In the genomic region with DNA sequence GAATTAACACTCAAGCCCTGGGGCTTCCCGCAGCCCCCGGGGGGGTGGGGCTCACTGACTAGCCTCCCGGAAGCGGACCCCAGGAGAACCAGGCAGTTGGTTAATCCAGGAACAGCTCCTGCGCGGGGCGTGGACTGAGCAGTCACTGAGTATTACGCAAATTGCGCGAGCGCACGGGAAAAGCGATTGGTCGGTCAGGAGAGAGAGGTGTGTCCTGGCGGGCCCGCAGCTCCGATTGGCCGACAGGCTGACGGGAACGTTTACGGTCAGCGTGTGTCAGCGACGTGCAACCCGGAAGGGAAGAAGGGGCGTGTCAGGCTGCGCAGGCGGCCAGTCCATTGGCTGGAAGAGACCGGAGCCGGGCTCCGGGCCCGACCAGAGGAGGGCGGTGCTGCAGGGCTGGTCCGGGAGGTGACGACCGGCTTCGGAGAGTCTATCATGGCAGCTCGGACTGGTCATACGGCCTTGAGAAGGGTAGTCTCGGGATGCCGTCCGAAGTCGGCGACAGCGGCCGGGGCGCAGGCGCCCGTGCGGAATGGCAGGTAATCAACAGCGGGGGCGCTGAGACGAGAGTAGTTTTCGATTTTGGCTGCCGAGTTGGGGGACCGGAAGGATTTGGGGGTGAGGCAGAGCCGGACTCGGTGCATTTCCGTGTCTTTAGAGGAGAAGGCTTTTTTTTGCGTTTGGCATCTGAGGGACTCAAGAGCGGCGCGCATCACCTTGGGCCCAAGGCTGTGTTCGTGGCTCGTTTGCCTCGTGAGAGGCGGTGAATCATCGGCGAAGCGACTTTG, we compare ENCODE assay signal across 1 cellular context.
TF ChIP-seq lines count a peak whose summit lies in the region.

A gene (plus strand): TSS at position 430 of the 791 bp plus-strand sequence. CDS start 9 bp downstream, at position 439.

TF ChIP-seq in GM12878, 131 proteins besides CTCF, POLR2A, EP300 and RAD21 (continued from another document):
- TF ChIP-seq, protein P1, sequence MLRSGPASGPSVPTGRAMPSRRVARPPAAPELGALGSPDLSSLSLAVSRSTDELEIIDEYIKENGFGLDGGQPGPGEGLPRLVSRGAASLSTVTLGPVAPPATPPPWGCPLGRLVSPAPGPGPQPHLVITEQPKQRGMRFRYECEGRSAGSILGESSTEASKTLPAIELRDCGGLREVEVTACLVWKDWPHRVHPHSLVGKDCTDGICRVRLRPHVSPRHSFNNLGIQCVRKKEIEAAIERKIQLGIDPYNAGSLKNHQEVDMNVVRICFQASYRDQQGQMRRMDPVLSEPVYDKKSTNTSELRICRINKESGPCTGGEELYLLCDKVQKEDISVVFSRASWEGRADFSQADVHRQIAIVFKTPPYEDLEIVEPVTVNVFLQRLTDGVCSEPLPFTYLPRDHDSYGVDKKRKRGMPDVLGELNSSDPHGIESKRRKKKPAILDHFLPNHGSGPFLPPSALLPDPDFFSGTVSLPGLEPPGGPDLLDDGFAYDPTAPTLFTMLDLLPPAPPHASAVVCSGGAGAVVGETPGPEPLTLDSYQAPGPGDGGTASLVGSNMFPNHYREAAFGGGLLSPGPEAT (IDR thresholded peaks at IDR 0.05; ENCODE audit: low read depth): peak; percentile 55
- peak; percentile 77; the same call in 1 of the 2 replicates for TF ChIP-seq POLR2AphosphoS2 (IDR thresholded peaks at IDR 0.05; ENCODE audit: low read depth, low read length)
- TF ChIP-seq, protein P2, sequence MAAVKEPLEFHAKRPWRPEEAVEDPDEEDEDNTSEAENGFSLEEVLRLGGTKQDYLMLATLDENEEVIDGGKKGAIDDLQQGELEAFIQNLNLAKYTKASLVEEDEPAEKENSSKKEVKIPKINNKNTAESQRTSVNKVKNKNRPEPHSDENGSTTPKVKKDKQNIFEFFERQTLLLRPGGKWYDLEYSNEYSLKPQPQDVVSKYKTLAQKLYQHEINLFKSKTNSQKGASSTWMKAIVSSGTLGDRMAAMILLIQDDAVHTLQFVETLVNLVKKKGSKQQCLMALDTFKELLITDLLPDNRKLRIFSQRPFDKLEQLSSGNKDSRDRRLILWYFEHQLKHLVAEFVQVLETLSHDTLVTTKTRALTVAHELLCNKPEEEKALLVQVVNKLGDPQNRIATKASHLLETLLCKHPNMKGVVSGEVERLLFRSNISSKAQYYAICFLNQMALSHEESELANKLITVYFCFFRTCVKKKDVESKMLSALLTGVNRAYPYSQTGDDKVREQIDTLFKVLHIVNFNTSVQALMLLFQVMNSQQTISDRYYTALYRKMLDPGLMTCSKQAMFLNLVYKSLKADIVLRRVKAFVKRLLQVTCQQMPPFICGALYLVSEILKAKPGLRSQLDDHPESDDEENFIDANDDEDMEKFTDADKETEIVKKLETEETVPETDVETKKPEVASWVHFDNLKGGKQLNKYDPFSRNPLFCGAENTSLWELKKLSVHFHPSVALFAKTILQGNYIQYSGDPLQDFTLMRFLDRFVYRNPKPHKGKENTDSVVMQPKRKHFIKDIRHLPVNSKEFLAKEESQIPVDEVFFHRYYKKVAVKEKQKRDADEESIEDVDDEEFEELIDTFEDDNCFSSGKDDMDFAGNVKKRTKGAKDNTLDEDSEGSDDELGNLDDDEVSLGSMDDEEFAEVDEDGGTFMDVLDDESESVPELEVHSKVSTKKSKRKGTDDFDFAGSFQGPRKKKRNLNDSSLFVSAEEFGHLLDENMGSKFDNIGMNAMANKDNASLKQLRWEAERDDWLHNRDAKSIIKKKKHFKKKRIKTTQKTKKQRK (IDR thresholded peaks at IDR 0.05; ENCODE audit: low read depth, low read length): no peak
- TF ChIP-seq IRF4 (IDR thresholded peaks at IDR 0.05; ENCODE audit: low read depth, low read length): no peak
- TF ChIP-seq RELA (IDR thresholded peaks at IDR 0.05; ENCODE audit: borderline replicate concordance, partially characterized antibody): peak; percentile 48
- TF ChIP-seq, protein P3, sequence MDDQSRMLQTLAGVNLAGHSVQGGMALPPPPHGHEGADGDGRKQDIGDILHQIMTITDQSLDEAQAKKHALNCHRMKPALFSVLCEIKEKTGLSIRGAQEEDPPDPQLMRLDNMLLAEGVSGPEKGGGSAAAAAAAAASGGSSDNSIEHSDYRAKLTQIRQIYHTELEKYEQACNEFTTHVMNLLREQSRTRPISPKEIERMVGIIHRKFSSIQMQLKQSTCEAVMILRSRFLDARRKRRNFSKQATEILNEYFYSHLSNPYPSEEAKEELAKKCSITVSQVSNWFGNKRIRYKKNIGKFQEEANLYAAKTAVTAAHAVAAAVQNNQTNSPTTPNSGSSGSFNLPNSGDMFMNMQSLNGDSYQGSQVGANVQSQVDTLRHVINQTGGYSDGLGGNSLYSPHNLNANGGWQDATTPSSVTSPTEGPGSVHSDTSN (IDR thresholded peaks at IDR 0.05; ENCODE audit: insufficient replicate concordance, low read depth, low read length): no peak
- TF ChIP-seq SPI1 (IDR thresholded peaks at IDR 0.05; ENCODE audit: borderline replicate concordance, insufficient read depth, low read depth, low read length): no peak
- no peak for TF ChIP-seq NR2F1 (conservative IDR thresholded peaks at IDR 0.05)
- peak; percentile 78 for TF ChIP-seq MXI1 (IDR thresholded peaks at IDR 0.05; ENCODE audit: low read depth, low read length)
- TF ChIP-seq MYB (IDR thresholded peaks at IDR 0.05; ENCODE audit: borderline replicate concordance, low read depth, low read length): no peak; the same call in 1 of the 2 replicates
- no peak for TF ChIP-seq ZSCAN29 (IDR thresholded peaks at IDR 0.05)
- no peak for TF ChIP-seq JUND (IDR thresholded peaks at IDR 0.05; ENCODE audit: low read depth, low read length)
- peak; percentile 58 for TF ChIP-seq KLF5 (IDR thresholded peaks at IDR 0.05; ENCODE audit: partially characterized antibody)
- TF ChIP-seq PML (IDR thresholded peaks at IDR 0.05; ENCODE audit: low read length): peak; percentile 95; the same call in 1 of the 2 replicates
- TF ChIP-seq ETV6 (conservative IDR thresholded peaks at IDR 0.05 in 1 of 2, IDR thresholded peaks at IDR 0.05 in 1 of 2; ENCODE audit: borderline replicate concordance in 1 of 2, low read depth in 1 of 2): no peak
- TF ChIP-seq ZZZ3 (IDR thresholded peaks at IDR 0.05; ENCODE audit: control insufficient read depth, insufficient read length, low read depth): no peak
- TF ChIP-seq SIN3A (IDR thresholded peaks at IDR 0.05; ENCODE audit: low read depth, low read length): peak; percentile 34
- TF ChIP-seq TAF1 (IDR thresholded peaks at IDR 0.05; ENCODE audit: borderline replicate concordance, low read depth, low read length): peak; percentile 74
- TF ChIP-seq CHD2 (IDR thresholded peaks at IDR 0.05; ENCODE audit: borderline replicate concordance, low read depth, low read length): peak; percentile 78
